ENCODE assay signal across 30 cellular contexts in genomic region chr7:9023895-9024294, GRCh38.
DNase-seq lines count a peak whose midpoint lies in the region; ATAC-seq and TF ChIP-seq lines count a peak whose summit lies in the region.
"Had no signal": no experiment of that assay in that cellular context is flagged by ENCODE, and none has a peak within 500 bp of the region (broad histone marks: within the 10 kb centered on the region; RNA-seq: fewer than 3 reads in every experiment).

No MANE protein-coding gene starts in this region.

- H3K4me3 ChIP-seq in SK-N-SH (ENCODE audit: low read depth in 2 of 2, low read length in 1 of 2) = no peak overlapping the region
- H3K4me3 ChIP-seq in naive thymus-derived CD4-positive, alpha-beta T cell (ENCODE audit: low read length) = no peak overlapping the region
- H3K4me3 ChIP-seq: A549; BLaER1; BLaER1 treated with 17β-estradiol and CSF1 and Interleukin-3, amounts not matched to agents 10 nM and 100 nM had no signal

- no peak overlapping the region for H2AFZ ChIP-seq in SK-N-SH (ENCODE audit: low read depth)

- ATAC-seq in SK-N-SH treated with all-trans-retinoic acid at 6 μM for 48 hours (no peak; the same call in 2 of the 3 replicates), HG03521 (IDR thresholded peaks at IDR 0.05; ENCODE audit: unreplicated experiment) (no peak)
- no peak for ATAC-seq in naive thymus-derived CD4-positive, alpha-beta T cell
- ATAC-seq: A549; CD8-positive, alpha-beta T cell had no signal

- H3K36me3 ChIP-seq in SK-N-SH (replicated peaks in 1 of 2; ENCODE audit: control insufficient read depth in 1 of 2, insufficient read depth in 2 of 2, low read length in 1 of 2) = no peaks in the 10 kb centered on the region
- no peaks in the 10 kb centered on the region for H3K36me3 ChIP-seq in naive thymus-derived CD4-positive, alpha-beta T cell (ENCODE audit: control insufficient read depth in 2 of 3, insufficient read depth in 3 of 3, low read length in 3 of 3)
- H3K36me3 ChIP-seq: BE2C; BLaER1; BLaER1 treated with 17β-estradiol and CSF1 and Interleukin-3, amounts not matched to agents 10 nM and 100 nM had no signal

- no peak overlapping the region for H3K4me2 ChIP-seq in SK-N-SH
- H3K4me2 ChIP-seq: A549; BLaER1; BLaER1 treated with 17β-estradiol and CSF1 and Interleukin-3, amounts not matched to agents 10 nM and 100 nM had no signal

- TF ChIP-seq RAD21 in SK-N-SH (IDR thresholded peaks at IDR 0.05; ENCODE audit: low read length) = peak; percentile 2; the same call in 1 of the 2 replicates

- POLR2A ChIA-PET in SK-N-SH (lab: Yijun Ruan, JAX) = no interaction called here
- POLR2A ChIA-PET in naive thymus-derived CD4-positive, alpha-beta T cell (lab: Charles Lee) = no interaction called here

- H3K27me3 ChIP-seq in SK-N-SH (ENCODE audit: insufficient read depth) = no peaks in the 10 kb centered on the region
- H3K27me3 ChIP-seq in naive thymus-derived CD4-positive, alpha-beta T cell (ENCODE audit: control insufficient read depth in 2 of 2, insufficient read depth in 2 of 2, low read length in 2 of 2) = no peaks in the 10 kb centered on the region
- H3K27me3 ChIP-seq: BE2C; BLaER1; BLaER1 treated with 17β-estradiol and CSF1 and Interleukin-3, amounts not matched to agents 10 nM and 100 nM had no signal

- TF ChIP-seq CTCF in SK-N-SH (IDR thresholded peaks at IDR 0.05) = no peak

- peak in 1 of 2 experiments; percentile 99; a peak in 2 of 4 replicates for TF ChIP-seq EP300 in SK-N-SH (IDR thresholded peaks at IDR 0.05; ENCODE audit: borderline replicate concordance in 1 of 2, low read depth in 1 of 2, low read length in 1 of 2)

- H3K27ac Mint-ChIP-seq in naive thymus-derived CD4-positive, alpha-beta T cell = no peak overlapping the region
- H3K27ac Mint-ChIP-seq: B cell; CD14-positive monocyte; CD4-positive, alpha-beta memory T cell; CD4-positive, alpha-beta T cell; CD4-positive, CD25-positive, alpha-beta regulatory T cell; CD8-positive, alpha-beta memory T cell; CD8-positive, alpha-beta T cell had no signal

- H3K27me3 Mint-ChIP-seq in naive thymus-derived CD4-positive, alpha-beta T cell = no peaks in the 10 kb centered on the region
- H3K27me3 Mint-ChIP-seq: B cell; CD4-positive, alpha-beta memory T cell; CD4-positive, alpha-beta T cell; CD4-positive, CD25-positive, alpha-beta regulatory T cell; CD8-positive, alpha-beta memory T cell had no signal

- no peaks in the 10 kb centered on the region for H3K79me2 ChIP-seq in SK-N-SH (ENCODE audit: insufficient read depth)

- DNase-seq in SK-N-SH = peak; percentile 48
- DNase-seq in naive thymus-derived CD4-positive, alpha-beta T cell = no peak
- DNase-seq: 8988T; ACHN; AML-193; C1 segment of cervical spinal cord; Caco-2; Calu3; CD4-positive, alpha-beta memory T cell; CD4-positive, alpha-beta T cell; CD4-positive, CD25-positive, alpha-beta regulatory T cell; CD8-positive, alpha-beta memory T cell; CD8-positive, alpha-beta T cell; COR-L47; DMS 273 treated with DMSO at 0.1 percent for 48 hours; DMS53; DMS79; DMS79 treated with DMSO at 0.1 percent for 48 hours; DND-41; EL had no signal

- H4K20me1 ChIP-seq in SK-N-SH (ENCODE audit: insufficient read depth) = no peaks in the 10 kb centered on the region
- H4K20me1 ChIP-seq: BLaER1; BLaER1 treated with 17β-estradiol and CSF1 and Interleukin-3, amounts not matched to agents 10 nM and 100 nM had no signal

- H3K9me3 Mint-ChIP-seq in naive thymus-derived CD4-positive, alpha-beta T cell = peaks cover 0 to 24% (median 2%) of the 10 kb centered on the region in 11 donors

- H3K4me1 ChIP-seq in SK-N-SH (ENCODE audit: control insufficient read depth in 1 of 2, insufficient read depth in 2 of 2, low read depth in 1 of 2, low read length in 1 of 2) = peaks cover 0 to 11% of the 10 kb centered on the region in 2 experiments; a peak in 1 of 4 replicates
- no peaks in the 10 kb centered on the region for H3K4me1 ChIP-seq in naive thymus-derived CD4-positive, alpha-beta T cell (ENCODE audit: control insufficient read depth in 2 of 2, insufficient read depth in 2 of 2, low read length in 2 of 2)
- H3K4me1 ChIP-seq: A549; BLaER1; BLaER1 treated with 17β-estradiol and CSF1 and Interleukin-3, amounts not matched to agents 10 nM and 100 nM; Caco-2 had no signal

- CTCF ChIA-PET in SK-N-SH (lab: Yijun Ruan, JAX) = no interaction called here
- CTCF ChIA-PET in naive thymus-derived CD4-positive, alpha-beta T cell (lab: Charles Lee) = no interaction called here

- H3K9ac ChIP-seq in SK-N-SH = no peak overlapping the region
- H3K9ac ChIP-seq: BLaER1; BLaER1 treated with 17β-estradiol and CSF1 and Interleukin-3, amounts not matched to agents 10 nM and 100 nM had no signal

- H3K9me2 ChIP-seq in SK-N-SH = no peaks in the 10 kb centered on the region

- H3K9me3 ChIP-seq in SK-N-SH = no peaks in the 10 kb centered on the region
- H3K9me3 ChIP-seq in naive thymus-derived CD4-positive, alpha-beta T cell (ENCODE audit: control insufficient read depth in 2 of 3, low read length in 3 of 3) = no peaks in the 10 kb centered on the region
- H3K9me3 ChIP-seq: A549; BE2C; BLaER1; BLaER1 treated with 17β-estradiol and CSF1 and Interleukin-3, amounts not matched to agents 10 nM and 100 nM; Caco-2 had no signal

- no peaks in the 10 kb centered on the region for H3F3A ChIP-seq in SK-N-SH (replicated peaks; ENCODE audit: insufficient read depth)

- H3K4me3 Mint-ChIP-seq in naive thymus-derived CD4-positive, alpha-beta T cell = no peak overlapping the region
- H3K4me3 Mint-ChIP-seq: B cell; CD14-positive monocyte; CD4-positive, alpha-beta memory T cell; CD4-positive, alpha-beta T cell; CD4-positive, CD25-positive, alpha-beta regulatory T cell; CD8-positive, alpha-beta memory T cell; CD8-positive, alpha-beta T cell had no signal

- H3K4me1 Mint-ChIP-seq in naive thymus-derived CD4-positive, alpha-beta T cell = no peaks in the 10 kb centered on the region
- H3K4me1 Mint-ChIP-seq: B cell; CD14-positive monocyte; CD4-positive, alpha-beta memory T cell; CD4-positive, CD25-positive, alpha-beta regulatory T cell; CD8-positive, alpha-beta memory T cell had no signal

- intact Hi-C loops in naive thymus-derived CD4-positive, alpha-beta T cell (cut with micrococcal nuclease) = no loop called here

- 5% methylated on average over 4 of the region's 4 CpGs for WGBS in SK-N-SH (ENCODE audit: low lambda C conversion rate)

- H3K36me3 Mint-ChIP-seq in naive thymus-derived CD4-positive, alpha-beta T cell = no peaks in the 10 kb centered on the region
- H3K36me3 Mint-ChIP-seq: CD14-positive monocyte; CD4-positive, alpha-beta memory T cell; CD4-positive, CD25-positive, alpha-beta regulatory T cell; CD8-positive, alpha-beta memory T cell; CD8-positive, alpha-beta T cell had no signal

- peak overlapping the region in 1 of 2 experiments; percentile 83; a peak in 2 of 4 replicates for H3K27ac ChIP-seq in SK-N-SH (ENCODE audit: low read depth in 2 of 2, low read length in 1 of 2)
- H3K27ac ChIP-seq in naive thymus-derived CD4-positive, alpha-beta T cell (ENCODE audit: low read depth, low read length) = no peak overlapping the region
- H3K27ac ChIP-seq: 22Rv1; A549; BLaER1; BLaER1 treated with 17β-estradiol and CSF1 and Interleukin-3, amounts not matched to agents 10 nM and 100 nM; C4-2B had no signal

TF ChIP-seq in SK-N-SH, 30 proteins besides CTCF, POLR2A, EP300 and RAD21 (continues in another document):
- TF ChIP-seq GATA2 (CRISPR knock-in tag; IDR thresholded peaks at IDR 0.05) = peak; percentile 97
- no peak; the same call in 1 of the 2 replicates for TF ChIP-seq FOXJ3 (CRISPR knock-in tag; IDR thresholded peaks at IDR 0.05)
- no peak for TF ChIP-seq RXRA (IDR thresholded peaks at IDR 0.05; ENCODE audit: borderline replicate concordance, low read depth)
- no peak for TF ChIP-seq USF2 (IDR thresholded peaks at IDR 0.05; ENCODE audit: borderline replicate concordance, low read depth, low read length)
- TF ChIP-seq CHD2 (IDR thresholded peaks at IDR 0.05; ENCODE audit: low read length, partially characterized antibody) = peak; percentile 75
- TF ChIP-seq TEAD4 (IDR thresholded peaks at IDR 0.05; ENCODE audit: borderline replicate concordance, insufficient read depth) = peak; percentile 64; the same call in 1 of the 2 replicates
- TF ChIP-seq RCOR1 (IDR thresholded peaks at IDR 0.05; ENCODE audit: low read length) = peak; percentile 94
- TF ChIP-seq MEF2A (IDR thresholded peaks at IDR 0.05; ENCODE audit: borderline replicate concordance, low read depth) = no peak
- peak; percentile 51; the same call in 1 of the 2 replicates for TF ChIP-seq TCF12 (IDR thresholded peaks at IDR 0.05)

TF ChIP-seq in SK-N-SH treated with all-trans-retinoic acid at 6 μM for 48 hours, 23 proteins besides CTCF, POLR2A, EP300 and RAD21 (continues in another document):
- no peak for TF ChIP-seq CSDC2 (CRISPR knock-in tag; IDR thresholded peaks at IDR 0.05)
- no peak for TF ChIP-seq PPARA (CRISPR knock-in tag; IDR thresholded peaks at IDR 0.05; ENCODE audit: borderline replicate concordance)
- TF ChIP-seq ZNF70 (CRISPR knock-in tag; IDR thresholded peaks at IDR 0.05) = peak; percentile 64; the same call in 1 of the 2 replicates
- peak; percentile 91 for TF ChIP-seq TSHZ2 (CRISPR knock-in tag; IDR thresholded peaks at IDR 0.05)
